In the genomic region with DNA sequence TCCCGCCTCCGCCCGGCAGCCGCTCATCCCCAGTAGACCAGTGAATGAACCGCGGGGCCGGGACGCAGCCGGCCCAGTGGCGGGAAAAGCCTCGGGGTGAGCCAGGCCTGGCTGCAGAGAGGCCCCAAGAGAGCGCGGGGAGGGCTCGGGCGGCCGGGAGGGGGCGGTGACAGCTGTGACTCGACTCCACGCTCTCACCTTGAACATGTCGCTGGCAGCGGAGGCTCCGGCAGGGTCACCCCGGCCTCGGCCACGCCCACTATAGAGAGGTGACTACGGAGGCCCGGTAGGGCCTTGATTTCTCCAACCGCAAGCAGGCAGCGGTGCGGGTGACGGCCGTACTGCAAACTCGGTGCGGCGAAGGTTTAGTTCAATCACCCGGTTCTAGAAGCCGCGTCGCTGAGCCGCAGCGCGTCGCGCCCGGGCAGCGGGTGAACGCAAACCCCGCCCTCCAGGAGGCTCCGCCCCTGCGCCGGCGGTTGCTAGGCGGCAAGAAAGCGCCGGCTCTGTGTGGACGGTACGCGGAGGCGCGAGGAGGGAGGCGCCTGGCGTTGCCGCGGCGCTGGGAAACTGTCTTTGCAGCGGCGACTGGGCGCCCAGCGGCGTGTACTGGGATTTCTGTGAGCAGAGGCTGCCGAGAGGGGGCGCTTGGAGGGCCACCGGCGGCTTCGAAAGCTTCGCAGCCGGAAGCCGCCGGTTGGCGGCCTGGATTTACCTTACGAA, we compare ENCODE assay signal across 8 cellular contexts. TPM values are rescaled to one million over a fixed set of nuclear protein-coding genes. Genes with fewer than 3 reads are reported as not detected.
DNase-seq lines count a peak whose midpoint lies in the region; ATAC-seq and TF ChIP-seq lines count a peak whose summit lies in the region.

A gene (minus strand): TSS at position 443 of the 723 bp plus-strand sequence. CDS start 236 bp downstream, at position 207.
A gene with protein sequence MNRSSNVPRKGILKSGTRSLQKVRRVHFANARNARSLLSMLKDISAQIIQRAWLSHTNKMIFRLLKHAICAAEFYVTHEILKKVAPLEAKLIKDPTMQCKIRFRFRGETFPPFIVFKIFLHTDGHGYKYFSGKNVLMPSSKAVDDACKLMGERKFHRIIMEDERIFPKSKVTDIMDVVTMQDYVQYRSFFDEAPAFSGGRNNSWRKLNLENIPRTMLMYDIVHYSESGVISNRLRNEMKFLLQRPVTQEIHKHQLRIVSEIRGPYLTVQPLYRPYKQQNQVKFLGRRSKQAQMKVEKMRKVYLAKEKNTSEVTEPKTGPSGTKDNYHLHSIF (plus strand): TSS at position 511 of the 723 bp plus-strand sequence. CDS start 2,297 bp downstream, outside the sequence.

- peak within 1 kb of the TSS; percentile 73 for H3K4me3 Mint-ChIP-seq in dendritic cell treated with granulocyte-macrophage colony-stimulating factor and Interleukin-4, amounts not matched to agents 40 ng/mL and 50 ng/mL, for 4 days

- peaks cover 6% of the 10 kb centered on the region for H3K36me3 Mint-ChIP-seq in dendritic cell treated with granulocyte-macrophage colony-stimulating factor and Interleukin-4, amounts not matched to agents 40 ng/mL and 50 ng/mL, for 4 days (ENCODE audit: low read depth)

- no peaks in the 10 kb centered on the region for H3K27me3 Mint-ChIP-seq in dendritic cell treated with granulocyte-macrophage colony-stimulating factor and Interleukin-4, amounts not matched to agents 40 ng/mL and 50 ng/mL, for 4 days

- peak; percentile 95 for DNase-seq in CD1c-positive myeloid dendritic cell (ENCODE audit: extremely low spot score)
- DNase-seq in NCI-H69 (lab: John Stamatoyannopoulos, UW), result peak; percentile 96
- peak; percentile 69 to 83 for DNase-seq in activated CD4-positive, alpha-beta T cell treated with anti-CD3 and anti-CD28 coated beads, Interleukin-2, amount 50 U/mL, for 24 hours (ENCODE audit: low read depth in 1 of 2, low spot score in 1 of 2)
- DNase-seq in lower leg skin (ENCODE audit: low spot score in 2 of 2), result peak; percentile 80 to 97
- peak; percentile 72 to 83 (median 77) for DNase-seq in stimulated activated CD4-positive, alpha-beta T cell treated with anti-CD3 and anti-CD28 coated beads, TNF-alpha, amount 100 ng/mL, for 1 hour (ENCODE audit: low read depth in 3 of 3, low spot score in 1 of 3)

- peak within 1 kb of the TSS; percentile 45 for H3K4me3 ChIP-seq in lower leg skin (ENCODE audit: low read depth, poor library complexity, severe bottlenecking)

- ATAC-seq in GM19372 (IDR thresholded peaks at IDR 0.05; ENCODE audit: low read depth, unreplicated experiment), result peak; percentile 91
- ATAC-seq in HG03521 (IDR thresholded peaks at IDR 0.05; ENCODE audit: unreplicated experiment), result peak; percentile 92

- peak in 1 of 3 donors; percentile 57 for TF ChIP-seq CTCF in lower leg skin (IDR thresholded peaks at IDR 0.05)

- no peaks in the 10 kb centered on the region for H3K9me3 Mint-ChIP-seq in dendritic cell treated with granulocyte-macrophage colony-stimulating factor and Interleukin-4, amounts not matched to agents 40 ng/mL and 50 ng/mL, for 4 days

- peaks cover 21% of the 10 kb centered on the region for H3K4me1 Mint-ChIP-seq in dendritic cell treated with granulocyte-macrophage colony-stimulating factor and Interleukin-4, amounts not matched to agents 40 ng/mL and 50 ng/mL, for 4 days (ENCODE audit: low read depth)

- H3K27ac Mint-ChIP-seq in dendritic cell treated with granulocyte-macrophage colony-stimulating factor and Interleukin-4, amounts not matched to agents 40 ng/mL and 50 ng/mL, for 4 days, result peak within 1 kb of the TSS; percentile 80

- TF ChIP-seq POLR2A in lower leg skin (IDR thresholded peaks at IDR 0.05), result no peak

- intact Hi-C loops in dendritic cell treated with granulocyte-macrophage colony-stimulating factor and Interleukin-4, amounts not matched to agents 40 ng/mL and 50 ng/mL, for 4 days (cut with micrococcal nuclease), result loop anchor here (1.0 to 5.0 kb wide), 2 partner anchors 147 to 245 kb away; a partner anchor contains a TSS
- intact Hi-C loops in lower leg skin (cut with DNase I; ENCODE audit: low total_unique reads), result loop anchor here (10.0 kb wide), 1 partner anchor 133 kb away; no protein-coding TSS in a partner anchor

- WGBS in lower leg skin, 2 donors, result 2 to 43% methylated on average over 13 to 67 of the region's 81 CpGs

RNA-seq across cellular contexts. Expression of the first gene that starts in this region (rescaled TPM):
- total RNA-seq in lower leg skin, result 10 to 100 TPM in 2 of 4 donors, 1 to 10 TPM in 2; 2.7 to 31.7 (median 13.9) TPM

RNA-seq across cellular contexts. Expression of the second gene that starts in this region (rescaled TPM):
- under 1 TPM in 1 of 4 donors, not detected in 3; 0.26 TPM for total RNA-seq in lower leg skin

Comparison
In these comparisons a context has a peak if more than half of its experiments do, and no peak if none do; other contexts are left out.
1. Peak in every context shown above with its lines: DNase-seq, ATAC-seq and H3K4me3 ChIP-seq.